Comparison of ENCODE assay signal across 1 cellular context in genomic region chr7:100166966-100167911, GRCh38.
TF ChIP-seq lines count a peak whose summit lies in the region.

No MANE protein-coding gene starts in this region.

TF ChIP-seq in HepG2, 621 proteins besides CTCF, POLR2A, EP300 and RAD21:
- TF ChIP-seq YEATS2 (CRISPR knock-in tag; IDR thresholded peaks at IDR 0.05; ENCODE audit: borderline replicate concordance), result no peak
- no peak for TF ChIP-seq HDAC2 (CRISPR knock-in tag; IDR thresholded peaks at IDR 0.05)
- TF ChIP-seq RARG (CRISPR knock-in tag; IDR thresholded peaks at IDR 0.05; ENCODE audit: low read depth), result no peak
- TF ChIP-seq TCF12 (IDR thresholded peaks at IDR 0.05), result no peak
- TF ChIP-seq TCF12 (CRISPR knock-in tag; IDR thresholded peaks at IDR 0.05), result no peak
- TF ChIP-seq AGO1 (IDR thresholded peaks at IDR 0.05; ENCODE audit: low read depth, low read length, poor library complexity, severe bottlenecking), result no peak
- TF ChIP-seq ZIK1 (CRISPR knock-in tag; IDR thresholded peaks at IDR 0.05; ENCODE audit: borderline replicate concordance, low read depth), result no peak
- TF ChIP-seq SPEN (CRISPR knock-in tag; IDR thresholded peaks at IDR 0.05; ENCODE audit: low read depth), result no peak
- TF ChIP-seq NKX3-1 (CRISPR knock-in tag; IDR thresholded peaks at IDR 0.05), result no peak
- TF ChIP-seq JUNB (CRISPR knock-in tag; IDR thresholded peaks at IDR 0.05; ENCODE audit: borderline replicate concordance), result no peak
- no peak for TF ChIP-seq BCL6 (CRISPR knock-in tag; IDR thresholded peaks at IDR 0.05)
- no peak for TF ChIP-seq RBFOX2 (IDR thresholded peaks at IDR 0.05; ENCODE audit: low read depth, low read length)
